ENCODE assay signal across 29 cellular contexts in genomic region chr3:44028-44676, GRCh38.
"Had no signal": no experiment of that assay in that cellular context is flagged by ENCODE, and none has a peak within 500 bp of the region (broad histone marks: within the 10 kb centered on the region; RNA-seq: fewer than 3 reads in every experiment).

No MANE protein-coding gene starts in this region.

- H3K27me3 ChIP-seq: esophagus squamous epithelium, right atrium auricular region, tibial nerve, upper lobe of left lung, vagina had no signal

- H3K27ac ChIP-seq: esophagus squamous epithelium, heart right ventricle, neural progenitor cell, prostate gland, right atrium auricular region, sigmoid colon, thoracic aorta, tibial nerve, upper lobe of left lung, vagina had no signal

- ATAC-seq: effector memory CD8-positive, alpha-beta T cell; heart right ventricle; left colon; mucosa of descending colon; natural killer cell treated with Interleukin-12 subunit alpha and Interleukin-12 subunit beta and Interleukin-15 and Interleukin-18, amount 100 ng/mL, for 72 hours; stimulated activated memory B cell treated with anti-CD40 and anti-IgM and Interleukin-4, amounts not matched to agents 10 μg/mL and 1 μg/mL and 100 μg/mL, for 72 hours; stimulated activated naive CD8-positive, alpha-beta T cell treated with anti-CD3 and anti-CD28 coated beads, Interleukin-15, Interleukin-2, amounts not matched to agents 100 U/mL and 50 U/mL, for 24 hours had no signal

- H3K4me1 ChIP-seq: heart right ventricle, neural progenitor cell, prostate gland, right atrium auricular region, sigmoid colon, upper lobe of left lung, vagina had no signal

- H3K9me3 ChIP-seq: esophagus squamous epithelium, heart right ventricle, mucosa of descending colon, prostate gland, right atrium auricular region, sigmoid colon, thoracic aorta, tibial nerve, upper lobe of left lung, vagina had no signal

- H3K4me3 ChIP-seq: esophagus squamous epithelium, heart right ventricle, lung, mucosa of descending colon, neural progenitor cell, prostate gland, right atrium auricular region, sigmoid colon, thoracic aorta, tibial nerve, upper lobe of left lung, vagina had no signal

- H3K36me3 ChIP-seq: esophagus squamous epithelium, heart right ventricle, neural progenitor cell, prostate gland, right atrium auricular region, sigmoid colon, thoracic aorta, tibial nerve, upper lobe of left lung, vagina had no signal

- FAIRE-seq: endometrium had no signal

- DNase-seq: cortex of kidney; effector memory CD8-positive, alpha-beta T cell; erythroblast; esophagus squamous epithelium; foreskin melanocyte; glutamatergic neuron; heart right ventricle; hippocampal formation; kidney glomerular epithelial cell; left colon; mesenchymal stem cell; mucosa of descending colon; naive B cell; nucleus accumbens; sigmoid colon; stimulated activated CD4-positive, alpha-beta T cell treated with anti-CD3 and anti-CD28 coated beads, Interleukin-2, amount 100 ng/mL, for 24 hours; stimulated activated CD4-positive, alpha-beta T cell treated with anti-CD3 and anti-CD28 coated beads, Interleukin-4, amount 100 ng/mL, for 24 hours; stimulated activated naive CD8-positive, alpha-beta T cell treated with anti-CD3 and anti-CD28 coated beads, Interleukin-15, Interleukin-2, amounts not matched to agents 100 U/mL and 50 U/mL, for 24 hours; upper lobe of left lung had no signal
